In the genomic region with DNA sequence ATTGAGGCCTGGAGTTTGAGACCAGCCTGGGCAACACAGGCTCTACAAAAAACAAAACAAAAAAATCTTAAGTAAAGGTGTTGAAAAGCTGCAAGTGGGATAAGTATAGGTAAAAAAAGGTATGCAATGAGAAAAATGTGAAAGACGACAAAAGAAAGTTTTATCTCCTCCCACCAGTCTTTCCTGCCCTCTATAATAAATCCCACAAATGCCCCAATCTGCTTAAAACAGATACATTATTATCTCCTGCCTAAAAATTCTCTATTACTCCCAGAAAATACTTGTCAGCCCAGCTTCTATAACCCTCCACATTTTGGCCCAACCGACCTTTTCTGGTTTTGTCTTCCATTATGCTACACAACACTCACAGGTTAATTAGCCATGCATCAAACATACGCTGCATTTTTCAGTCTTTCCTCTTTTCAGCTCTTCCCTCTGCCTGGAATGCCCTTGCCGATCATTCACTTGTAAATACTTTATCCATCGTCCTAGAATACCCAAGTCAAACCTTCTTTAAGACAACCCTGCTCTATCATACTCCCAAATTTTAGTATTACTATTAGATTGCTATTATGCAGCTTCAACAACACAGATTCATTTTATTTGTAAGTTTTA, we compare ENCODE assay signal across 14 cellular contexts. TPM values are rescaled to one million over a fixed set of nuclear protein-coding genes. Genes with fewer than 3 reads are reported as not detected.
DNase-seq lines count a peak whose midpoint lies in the region; ATAC-seq and TF ChIP-seq lines count a peak whose summit lies in the region.
"Had no signal": no experiment of that assay in that cellular context is flagged by ENCODE, and none has a peak within 500 bp of the region (broad histone marks: within the 10 kb centered on the region; RNA-seq: fewer than 3 reads in every experiment).

No MANE protein-coding gene starts in this region.

- intact Hi-C loops in activated T-helper 2 cell treated with anti-CD3 and anti-CD28 coated beads, Interferon-gamma antibody, Interleukin-2, Interleukin-4, amounts not matched to agents 10 μg/mL and 5 μg/mL and 100 μg/mL, durations not matched to agents 14 hours and 24 hours and 36 hours (cut with micrococcal nuclease): no loop called here
- intact Hi-C loops in uterus (cut with DNase I; ENCODE audit: low total_unique reads): no loop called here

- no peaks in the 10 kb centered on the region for H3K27me3 Mint-ChIP-seq in activated CD8-positive, alpha-beta memory T cell treated with anti-CD3 and anti-CD28 coated beads, Interleukin-2, amount 10 ng/mL, durations not matched to agents 7 days and 5 days
- H3K27me3 Mint-ChIP-seq in GM23338 (ENCODE audit: insufficient read depth, low read depth, poor library complexity) (peaks cover 2% of the 10 kb centered on the region), mesothelial cell of epicardium (ENCODE audit: low read depth) (no peaks in the 10 kb centered on the region)
- H3K27me3 Mint-ChIP-seq in activated T-helper 2 cell treated with anti-CD3 and anti-CD28 coated beads, Interferon-gamma antibody, Interleukin-2, Interleukin-4, amounts not matched to agents 10 μg/mL and 5 μg/mL and 100 μg/mL, durations not matched to agents 14 hours and 24 hours and 36 hours (ENCODE audit: low read depth): no peaks in the 10 kb centered on the region

- H2AFZ ChIP-seq in GM23338: no peak overlapping the region

- 0 out of 2 replicates have a peak overlapping the region, but pooled peaks have one; percentile 7 for H3K4me2 ChIP-seq in GM23338

- TF ChIP-seq POLR2A in uterus (IDR thresholded peaks at IDR 0.05): no peak

- no peak for DNase-seq in activated CD8-positive, alpha-beta memory T cell treated with anti-CD3 and anti-CD28 coated beads, Interleukin-2, amount 10 ng/mL, durations not matched to agents 7 days and 5 days
- no peak for DNase-seq in activated CD8-positive, alpha-beta memory T cell treated with anti-CD3 and anti-CD28 coated beads for 24 hours
- DNase-seq in GM23338 (ENCODE audit: low spot score) (peak; percentile 60), mesothelial cell of epicardium (ENCODE audit: low spot score in 2 of 2, unreplicated experiment in 2 of 2) (no peak), hypothalamus (lab: John Stamatoyannopoulos, UW) (no peak), uterus (no peak)
- DNase-seq in activated T-helper 2 cell treated with anti-CD3 and anti-CD28 coated beads, Interferon-gamma antibody, Interleukin-2, Interleukin-4, amounts not matched to agents 10 μg/mL and 5 μg/mL and 100 μg/mL, durations not matched to agents 14 hours and 24 hours and 36 hours (ENCODE audit: low spot score): no peak
- DNase-seq: DND-41, GDM1 had no signal

- no peak overlapping the region for H3K4me3 ChIP-seq in GM23338
- no peak overlapping the region for H3K4me3 ChIP-seq in uterus

- no peaks in the 10 kb centered on the region for H3K36me3 ChIP-seq in GM23338 (ENCODE audit: insufficient read depth)
- no peaks in the 10 kb centered on the region for H3K36me3 ChIP-seq in uterus

- peaks cover 25% of the 10 kb centered on the region for H3K36me3 Mint-ChIP-seq in activated CD8-positive, alpha-beta memory T cell treated with anti-CD3 and anti-CD28 coated beads, Interleukin-2, amount 10 ng/mL, durations not matched to agents 7 days and 5 days
- H3K36me3 Mint-ChIP-seq in GM23338 (ENCODE audit: low read depth) (peaks cover 6% of the 10 kb centered on the region; the same call in 2 of the 3 replicates), mesothelial cell of epicardium (peaks cover 9% of the 10 kb centered on the region)
- H3K36me3 Mint-ChIP-seq in activated T-helper 2 cell treated with anti-CD3 and anti-CD28 coated beads, Interferon-gamma antibody, Interleukin-2, Interleukin-4, amounts not matched to agents 10 μg/mL and 5 μg/mL and 100 μg/mL, durations not matched to agents 14 hours and 24 hours and 36 hours (ENCODE audit: low read depth): peaks cover 32% of the 10 kb centered on the region

- CTCF ChIA-PET in activated CD8-positive, alpha-beta memory T cell treated with anti-CD3 and anti-CD28 coated beads, Interleukin-2, amount 10 ng/mL, durations not matched to agents 7 days and 5 days (lab: Charles Lee): interaction anchor here (1.1 to 1.2 kb wide), 2 partner anchors 11 to 12 kb away, joined by 3 read pairs; a partner anchor contains a TSS

- H3K27ac Mint-ChIP-seq in activated CD8-positive, alpha-beta memory T cell treated with anti-CD3 and anti-CD28 coated beads, Interleukin-2, amount 10 ng/mL, durations not matched to agents 7 days and 5 days: peak overlapping the region; percentile 2
- H3K27ac Mint-ChIP-seq in GM23338: peak overlapping the region; percentile 41
- peak overlapping the region; percentile 17 for H3K27ac Mint-ChIP-seq in activated T-helper 2 cell treated with anti-CD3 and anti-CD28 coated beads, Interferon-gamma antibody, Interleukin-2, Interleukin-4, amounts not matched to agents 10 μg/mL and 5 μg/mL and 100 μg/mL, durations not matched to agents 14 hours and 24 hours and 36 hours
- peak overlapping the region; percentile 14 for H3K27ac Mint-ChIP-seq in mesothelial cell of epicardium

- peak overlapping the region; percentile 73; the same call in 1 of the 2 replicates for H3K27ac ChIP-seq in GM23338 (ENCODE audit: low read depth)
- no peak overlapping the region for H3K27ac ChIP-seq in uterus
- H3K27ac ChIP-seq: 22Rv1, HL-60 had no signal

- peaks cover 7% of the 10 kb centered on the region for H3K4me1 Mint-ChIP-seq in activated CD8-positive, alpha-beta memory T cell treated with anti-CD3 and anti-CD28 coated beads, Interleukin-2, amount 10 ng/mL, durations not matched to agents 7 days and 5 days
- peaks cover 10% of the 10 kb centered on the region; the same call in 2 of the 3 replicates for H3K4me1 Mint-ChIP-seq in GM23338
- peaks cover 8% of the 10 kb centered on the region for H3K4me1 Mint-ChIP-seq in activated T-helper 2 cell treated with anti-CD3 and anti-CD28 coated beads, Interferon-gamma antibody, Interleukin-2, Interleukin-4, amounts not matched to agents 10 μg/mL and 5 μg/mL and 100 μg/mL, durations not matched to agents 14 hours and 24 hours and 36 hours (ENCODE audit: low read depth)
- H3K4me1 Mint-ChIP-seq in mesothelial cell of epicardium: no peaks in the 10 kb centered on the region

- peaks cover 100% of the 10 kb centered on the region for H3K79me2 ChIP-seq in GM23338 (replicated peaks; ENCODE audit: insufficient read depth)

- peaks cover 10% of the 10 kb centered on the region; the same call in 1 of the 2 replicates for H3K4me1 ChIP-seq in GM23338 (ENCODE audit: insufficient read depth)
- no peaks in the 10 kb centered on the region for H3K4me1 ChIP-seq in uterus

- ATAC-seq in activated CD8-positive, alpha-beta memory T cell treated with anti-CD3 and anti-CD28 coated beads, Interleukin-2, amount 10 ng/mL, durations not matched to agents 7 days and 5 days: no peak
- ATAC-seq in GM23338 (peak; percentile 74), GM18498 (IDR thresholded peaks at IDR 0.05; ENCODE audit: unreplicated experiment) (no peak)
- ATAC-seq: HCT116 had no signal

- H3K9me3 Mint-ChIP-seq in activated CD8-positive, alpha-beta memory T cell treated with anti-CD3 and anti-CD28 coated beads, Interleukin-2, amount 10 ng/mL, durations not matched to agents 7 days and 5 days (ENCODE audit: low read depth): no peaks in the 10 kb centered on the region
- no peaks in the 10 kb centered on the region for H3K9me3 Mint-ChIP-seq in GM23338
- H3K9me3 Mint-ChIP-seq in activated T-helper 2 cell treated with anti-CD3 and anti-CD28 coated beads, Interferon-gamma antibody, Interleukin-2, Interleukin-4, amounts not matched to agents 10 μg/mL and 5 μg/mL and 100 μg/mL, durations not matched to agents 14 hours and 24 hours and 36 hours: no peaks in the 10 kb centered on the region
- H3K9me3 Mint-ChIP-seq in mesothelial cell of epicardium: no peaks in the 10 kb centered on the region

- no peaks in the 10 kb centered on the region for H3F3A ChIP-seq in GM23338 (replicated peaks; ENCODE audit: low read depth)

- H3K9me2 ChIP-seq in GM23338 (ENCODE audit: insufficient read depth): no peaks in the 10 kb centered on the region

- H3K9me3 ChIP-seq in uterus: no peaks in the 10 kb centered on the region

- peaks cover 7% of the 10 kb centered on the region; the same call in 1 of the 2 replicates for H4K20me1 ChIP-seq in GM23338 (replicated peaks; ENCODE audit: insufficient read depth)

- H3K27me3 ChIP-seq in GM23338 (ENCODE audit: insufficient read depth) (no peaks in the 10 kb centered on the region), uterus (no peaks in the 10 kb centered on the region)

- H3K4me3 Mint-ChIP-seq in activated CD8-positive, alpha-beta memory T cell treated with anti-CD3 and anti-CD28 coated beads, Interleukin-2, amount 10 ng/mL, durations not matched to agents 7 days and 5 days: no peak overlapping the region
- H3K4me3 Mint-ChIP-seq in GM23338 (no peak overlapping the region), mesothelial cell of epicardium (no peak overlapping the region)
- H3K4me3 Mint-ChIP-seq in activated T-helper 2 cell treated with anti-CD3 and anti-CD28 coated beads, Interferon-gamma antibody, Interleukin-2, Interleukin-4, amounts not matched to agents 10 μg/mL and 5 μg/mL and 100 μg/mL, durations not matched to agents 14 hours and 24 hours and 36 hours (ENCODE audit: low read depth): no peak overlapping the region
- H3K4me3 Mint-ChIP-seq: CD14-positive monocyte had no signal

- TF ChIP-seq CTCF in GM23338 (conservative IDR thresholded peaks at IDR 0.05; ENCODE audit: low read depth in 2 of 2): no peak
- TF ChIP-seq CTCF in mesothelial cell of epicardium (IDR thresholded peaks at IDR 0.05; ENCODE audit: unreplicated experiment): no peak
- TF ChIP-seq CTCF in uterus (IDR thresholded peaks at IDR 0.05): no peak

RNA-seq across cellular contexts. Expression of a gene that starts 10.8 kb away (rescaled TPM):
- total RNA-seq in activated CD8-positive, alpha-beta memory T cell treated with anti-CD3 and anti-CD28 coated beads, Interleukin-2, amount 10 ng/mL, durations not matched to agents 7 days and 5 days: 10 to 100 TPM; 56.1 to 62.0 TPM
- 21.8 and 22.4 TPM in 2 replicates for total RNA-seq in GM23338 (2014; rRNA removed; shearing (Covaris generic))
- 6.6 and 7.0 TPM in 2 replicates for polyA plus RNA-seq in GM23338 (2016; fragmentation: Nextera tagmentation; extraction: Ambion mirVana)
- 76.7 and 80.7 TPM in 2 replicates for total RNA-seq in activated T-helper 2 cell treated with anti-CD3 and anti-CD28 coated beads, Interferon-gamma antibody, Interleukin-2, Interleukin-4, amounts not matched to agents 10 μg/mL and 5 μg/mL and 100 μg/mL, durations not matched to agents 14 hours and 24 hours and 36 hours
- 24.8 to 25.5 TPM (median 25.4 TPM) in 3 replicates for total RNA-seq in mesothelial cell of epicardium
- 10 to 100 TPM in 3 of 4 donors, 1 to 10 TPM in 1; 4.6 to 29.7 (median 10.6) TPM for total RNA-seq in uterus
